23 cellular contexts compared by ENCODE assay signal in the genomic region with DNA sequence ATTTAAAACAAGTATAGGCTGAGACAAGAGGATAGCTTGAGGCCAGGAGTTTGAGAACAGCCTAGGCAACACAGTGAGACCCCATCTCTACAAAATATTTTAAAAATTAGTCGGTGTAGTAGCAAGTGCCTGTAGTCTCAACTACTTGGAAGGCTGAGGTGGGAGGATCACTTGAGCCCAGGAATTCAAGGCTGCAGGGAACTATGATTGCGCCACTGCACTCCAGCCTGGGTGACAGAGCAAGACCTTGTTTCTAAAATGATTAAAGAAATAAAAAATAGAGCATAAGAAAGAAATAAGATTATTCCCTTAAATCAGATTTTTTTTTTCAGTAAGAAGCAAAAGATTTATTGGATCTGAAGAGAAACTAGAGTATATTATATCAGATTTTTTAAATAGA.
"Had no signal": no experiment of that assay in that cellular context is flagged by ENCODE, and none has a peak within 500 bp of the region (broad histone marks: within the 10 kb centered on the region; RNA-seq: fewer than 3 reads in every experiment).

No MANE protein-coding gene starts in this region.

- H3K4me1 ChIP-seq: colonic mucosa, lower lobe of right lung, pancreas, spleen, tibial nerve, upper lobe of left lung had no signal

- ATAC-seq: left colon; left ventricle myocardium superior; lower lobe of right lung; natural killer cell; pancreas; sciatic nerve; stimulated activated naive B cell treated with anti-CD40 and anti-IgM and Interleukin-4, amounts not matched to agents 10 μg/mL and 1 μg/mL and 100 μg/mL, for 72 hours had no signal

- H3K4me3 ChIP-seq: colonic mucosa, esophagus muscularis mucosa, lower lobe of right lung, pancreas, skin epidermis, spleen, thoracic aorta, tibial nerve, upper lobe of left lung had no signal

- DNase-seq: colonic mucosa; effector memory CD4-positive, alpha-beta T cell; foreskin melanocyte; hypothalamus; immature natural killer cell; islet precursor cell; kidney glomerular epithelial cell; left colon; left ventricle myocardium superior; lower lobe of right lung; natural killer cell; pancreas; stimulated activated CD4-positive, alpha-beta T cell treated with anti-CD3 and anti-CD28 coated beads, Interleukin-15, amount 100 ng/mL, for 24 hours; stimulated activated CD4-positive, alpha-beta T cell treated with anti-CD3 and anti-CD28 coated beads, Interleukin-2, amount 100 ng/mL, for 48 hours; stimulated activated naive B cell treated with anti-CD40 and anti-IgM and Interleukin-4, amounts not matched to agents 10 μg/mL and 1 μg/mL and 100 μg/mL, for 72 hours had no signal

- H3K27ac ChIP-seq: colonic mucosa, esophagus muscularis mucosa, lower lobe of right lung, neutrophil, pancreas, skin epidermis, spleen, thoracic aorta, tibial nerve, upper lobe of left lung had no signal

- H3K27me3 ChIP-seq: colonic mucosa, esophagus muscularis mucosa, neutrophil, pancreas, spleen, tibial nerve, upper lobe of left lung had no signal

- H3K9me3 ChIP-seq: colonic mucosa, esophagus muscularis mucosa, lower lobe of right lung, neutrophil, pancreas, spleen, thoracic aorta, tibial nerve, upper lobe of left lung had no signal

- H3K36me3 ChIP-seq: colonic mucosa, lower lobe of right lung, neutrophil, pancreas, spleen, upper lobe of left lung had no signal
